Comparison of ENCODE assay signal across 34 cellular contexts in genomic region chr11:133985981-133986380, GRCh38. TPM values are rescaled to one million over a fixed set of nuclear protein-coding genes. Genes with fewer than 3 reads are reported as not detected.
"Had no signal": no experiment of that assay in that cellular context is flagged by ENCODE, and none has a peak within 500 bp of the region (broad histone marks: within the 10 kb centered on the region; RNA-seq: fewer than 3 reads in every experiment).

No MANE protein-coding gene starts in this region.

- H3K4me3 Mint-ChIP-seq: activated B cell treated with CpG ODN at 0.5 μM for 24 hours; activated CD4-positive, alpha-beta memory T cell treated with anti-CD3 and anti-CD28 coated beads for 36 hours; activated naive CD4-positive, alpha-beta T cell treated with anti-CD3 and anti-CD28 coated beads for 36 hours; activated T-cell treated with anti-CD3 and anti-CD28 coated beads, Interleukin-2, amount 50 U/mL, for 4 hours; activated T-helper 1 cell treated with anti-CD3 and anti-CD28 coated beads, Interleukin-12 subunit alpha, Interleukin-12 subunit beta, Interleukin-2, Interleukin-4 antibody, amounts not matched to agents 30 ng/mL and 10 ng/mL and 1 ng/mL, durations not matched to agents 14 hours and 24 hours and 36 hours; T-helper 1 cell treated with Interleukin-12 subunit alpha and Interleukin-12 subunit beta and Interleukin-4 antibody, amounts not matched to agents 30 μg/mL and 1 μg/mL, for 36 hours; T-helper 2 cell treated with Interferon-gamma antibody and Interleukin-4, amounts not matched to agents 5 μg/mL and 100 μg/mL, for 36 hours had no signal

- H3K27ac ChIP-seq: body of pancreas, KMS-11, SJCRH30, SK-N-MC had no signal

- H3K27me3 Mint-ChIP-seq: activated CD4-positive, alpha-beta memory T cell treated with anti-CD3 and anti-CD28 coated beads for 36 hours had no signal

- FAIRE-seq: astrocyte, bronchial epithelial cell, TTC549 had no signal

- ATAC-seq: activated naive CD4-positive, alpha-beta T cell treated with anti-CD3 and anti-CD28 coated beads, Interleukin-2, amount 50 U/mL, for 72 hours; activated T-cell treated with anti-CD3 and anti-CD28 coated beads, Interleukin-2, amount 50 U/mL, for 4 hours; body of pancreas had no signal

- H3K4me3 ChIP-seq: adrenal gland, body of pancreas, SJCRH30, SK-N-MC had no signal

- H3K36me3 Mint-ChIP-seq: activated CD4-positive, alpha-beta memory T cell treated with anti-CD3 and anti-CD28 coated beads for 36 hours; activated naive CD4-positive, alpha-beta T cell treated with anti-CD3 and anti-CD28 coated beads, Interleukin-2, amount 50 U/mL, for 72 hours had no signal

- H3K9me3 Mint-ChIP-seq: activated B cell treated with CpG ODN at 0.5 μM for 24 hours; activated CD4-positive, alpha-beta memory T cell treated with anti-CD3 and anti-CD28 coated beads for 36 hours; activated naive CD4-positive, alpha-beta T cell treated with anti-CD3 and anti-CD28 coated beads for 36 hours; activated naive CD4-positive, alpha-beta T cell treated with anti-CD3 and anti-CD28 coated beads, Interleukin-2, amount 50 U/mL, for 72 hours; activated T-cell treated with anti-CD3 and anti-CD28 coated beads, Interleukin-2, amount 50 U/mL, for 4 hours; activated T-helper 1 cell treated with anti-CD3 and anti-CD28 coated beads, Interleukin-12 subunit alpha, Interleukin-12 subunit beta, Interleukin-2, Interleukin-4 antibody, amounts not matched to agents 30 ng/mL and 10 ng/mL and 1 ng/mL, durations not matched to agents 14 hours and 24 hours and 36 hours; T-helper 1 cell treated with Interleukin-12 subunit alpha and Interleukin-12 subunit beta and Interleukin-4 antibody, amounts not matched to agents 30 μg/mL and 1 μg/mL, for 36 hours; T-helper 2 cell treated with Interferon-gamma antibody and Interleukin-4, amounts not matched to agents 5 μg/mL and 100 μg/mL, for 36 hours had no signal

- H3K4me1 Mint-ChIP-seq: activated B cell treated with CpG ODN at 0.5 μM for 24 hours had no signal

- H3K9ac ChIP-seq: KMS-11 had no signal

- H3K4me2 ChIP-seq: KMS-11 had no signal

- H3K4me1 ChIP-seq: adrenal gland, body of pancreas, SJCRH30 had no signal

- H3K9me3 ChIP-seq: adrenal gland, body of pancreas, SJCRH30 had no signal

- H3K27me3 ChIP-seq: adrenal gland, body of pancreas had no signal

- H3K36me3 ChIP-seq: adrenal gland, SJCRH30 had no signal

- DNase-seq: activated B cell treated with CpG ODN at 0.5 μM for 24 hours; activated CD4-positive, alpha-beta memory T cell treated with anti-CD3 and anti-CD28 coated beads for 36 hours; activated CD4-positive, alpha-beta T cell treated with anti-CD3 and anti-CD28 coated beads for 4 hours; activated CD4-positive, alpha-beta T cell treated with anti-CD3 and anti-CD28 coated beads, Interleukin-2, amount 50 U/mL, for 1 hour; activated CD4-positive, CD25-positive, alpha-beta regulatory T cell treated with anti-CD3 and anti-CD28 coated beads, Interleukin-2, amount 50 U/mL, for 72 hours; activated CD8-positive, alpha-beta memory T cell treated with anti-CD3 and anti-CD28 coated beads, Interleukin-2, amount 50 U/mL, for 4 hours; activated gamma-delta T cell treated with Interleukin-2 at 50 U/mL for 16 hours; activated naive CD4-positive, alpha-beta T cell treated with anti-CD3 and anti-CD28 coated beads for 36 hours; activated T-cell treated with anti-CD3 and anti-CD28 coated beads for 4 hours; activated T-cell treated with anti-CD3 and anti-CD28 coated beads, Interleukin-2, amount 50 U/mL, for 4 hours; adrenal gland; caudate nucleus; cerebellar nuclear complex; MM.1S; MV-4-11; NCI-H1436 treated with DMSO at 0.1 percent for 48 hours; NCI-H1694 treated with DMSO at 0.1 percent for 48 hours; NCI-H2029; NCI-H2171 treated with DMSO at 0.1 percent for 48 hours; NCI-H226; NCI-H446 treated with DMSO at 0.1 percent for 48 hours; NCI-H524; SHP77; SJCRH30 had no signal

- H3K27ac Mint-ChIP-seq: activated B cell treated with CpG ODN at 0.5 μM for 24 hours; activated CD4-positive, alpha-beta memory T cell treated with anti-CD3 and anti-CD28 coated beads for 36 hours; activated naive CD4-positive, alpha-beta T cell treated with anti-CD3 and anti-CD28 coated beads for 36 hours; activated T-helper 1 cell treated with anti-CD3 and anti-CD28 coated beads, Interleukin-12 subunit alpha, Interleukin-12 subunit beta, Interleukin-2, Interleukin-4 antibody, amounts not matched to agents 30 ng/mL and 10 ng/mL and 1 ng/mL, durations not matched to agents 14 hours and 24 hours and 36 hours; T-helper 1 cell treated with Interleukin-12 subunit alpha and Interleukin-12 subunit beta and Interleukin-4 antibody, amounts not matched to agents 30 μg/mL and 1 μg/mL, for 36 hours; T-helper 2 cell treated with Interferon-gamma antibody and Interleukin-4, amounts not matched to agents 5 μg/mL and 100 μg/mL, for 36 hours had no signal

RNA-seq across cellular contexts. Expression of gene IGSF9B, which starts 29.2 kb away (rescaled TPM):
- total RNA-seq: SJCRH30 had no signal
